ENCODE assay signal across 1 cellular context in the genomic region with DNA sequence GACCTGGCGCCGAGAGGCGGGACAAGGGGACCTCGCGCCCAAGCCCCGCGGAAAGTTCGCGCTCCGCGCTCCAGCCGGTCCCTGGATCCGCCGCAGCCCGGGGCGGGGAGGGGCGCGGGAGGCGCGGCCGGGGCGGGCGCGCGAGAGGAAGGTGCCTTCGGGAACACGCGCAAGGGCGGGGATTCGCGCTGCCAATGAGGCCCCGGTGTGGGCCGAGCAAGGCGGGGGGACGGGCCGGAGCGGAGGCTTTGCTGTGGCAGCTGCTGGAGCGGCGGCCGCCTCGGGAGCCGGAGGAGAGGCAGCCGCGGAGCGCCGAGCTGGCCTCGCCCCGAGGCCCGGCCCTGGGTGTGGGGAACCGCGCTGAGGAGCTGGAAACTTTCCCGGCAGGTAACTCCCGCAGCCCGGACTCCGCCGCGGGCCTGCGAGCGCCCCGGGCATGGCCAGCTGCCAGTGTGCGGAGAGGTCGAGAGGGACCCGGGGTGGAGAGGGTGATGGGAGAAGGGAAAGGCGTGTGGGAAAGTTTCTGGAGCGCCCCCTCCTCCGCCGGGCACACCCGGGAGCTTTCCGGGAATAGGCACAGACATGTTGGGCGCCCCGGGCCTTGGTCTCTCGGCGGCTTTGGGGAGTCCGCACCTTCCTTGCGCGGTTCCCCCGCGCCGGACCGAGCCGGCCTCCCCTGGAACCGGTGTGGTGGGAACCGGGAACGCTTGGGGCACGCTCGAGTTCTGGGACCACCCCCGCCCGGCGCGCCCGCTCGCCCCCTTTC.
TF ChIP-seq lines count a peak whose summit lies in the region.

A gene (plus strand): TSS at position 245 of the 766 bp plus-strand sequence. CDS start 97,271 bp downstream, outside the sequence.

TF ChIP-seq in A549, 52 proteins besides CTCF, POLR2A, EP300 and RAD21 (continued from another document):
- TF ChIP-seq, protein P1, sequence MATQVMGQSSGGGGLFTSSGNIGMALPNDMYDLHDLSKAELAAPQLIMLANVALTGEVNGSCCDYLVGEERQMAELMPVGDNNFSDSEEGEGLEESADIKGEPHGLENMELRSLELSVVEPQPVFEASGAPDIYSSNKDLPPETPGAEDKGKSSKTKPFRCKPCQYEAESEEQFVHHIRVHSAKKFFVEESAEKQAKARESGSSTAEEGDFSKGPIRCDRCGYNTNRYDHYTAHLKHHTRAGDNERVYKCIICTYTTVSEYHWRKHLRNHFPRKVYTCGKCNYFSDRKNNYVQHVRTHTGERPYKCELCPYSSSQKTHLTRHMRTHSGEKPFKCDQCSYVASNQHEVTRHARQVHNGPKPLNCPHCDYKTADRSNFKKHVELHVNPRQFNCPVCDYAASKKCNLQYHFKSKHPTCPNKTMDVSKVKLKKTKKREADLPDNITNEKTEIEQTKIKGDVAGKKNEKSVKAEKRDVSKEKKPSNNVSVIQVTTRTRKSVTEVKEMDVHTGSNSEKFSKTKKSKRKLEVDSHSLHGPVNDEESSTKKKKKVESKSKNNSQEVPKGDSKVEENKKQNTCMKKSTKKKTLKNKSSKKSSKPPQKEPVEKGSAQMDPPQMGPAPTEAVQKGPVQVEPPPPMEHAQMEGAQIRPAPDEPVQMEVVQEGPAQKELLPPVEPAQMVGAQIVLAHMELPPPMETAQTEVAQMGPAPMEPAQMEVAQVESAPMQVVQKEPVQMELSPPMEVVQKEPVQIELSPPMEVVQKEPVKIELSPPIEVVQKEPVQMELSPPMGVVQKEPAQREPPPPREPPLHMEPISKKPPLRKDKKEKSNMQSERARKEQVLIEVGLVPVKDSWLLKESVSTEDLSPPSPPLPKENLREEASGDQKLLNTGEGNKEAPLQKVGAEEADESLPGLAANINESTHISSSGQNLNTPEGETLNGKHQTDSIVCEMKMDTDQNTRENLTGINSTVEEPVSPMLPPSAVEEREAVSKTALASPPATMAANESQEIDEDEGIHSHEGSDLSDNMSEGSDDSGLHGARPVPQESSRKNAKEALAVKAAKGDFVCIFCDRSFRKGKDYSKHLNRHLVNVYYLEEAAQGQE (IDR thresholded peaks at IDR 0.05): peak; percentile 61
- TF ChIP-seq RNF2 (IDR thresholded peaks at IDR 0.05; ENCODE audit: borderline replicate concordance, low read depth) (no peak), FOXS1 (CRISPR knock-in tag; IDR thresholded peaks at IDR 0.05) (no peak), FOSL2 (IDR thresholded peaks at IDR 0.05) (no peak), FOSL2 (CRISPR knock-in tag; IDR thresholded peaks at IDR 0.05) (no peak), SMC3 (IDR thresholded peaks at IDR 0.05) (0 out of 3 replicates have a peak, but pooled peaks have one; percentile 4), ESRRA (IDR thresholded peaks at IDR 0.05; ENCODE audit: borderline replicate concordance, low read length) (no peak), KDM5A (IDR thresholded peaks at IDR 0.05) (no peak)
- TF ChIP-seq, protein P2, sequence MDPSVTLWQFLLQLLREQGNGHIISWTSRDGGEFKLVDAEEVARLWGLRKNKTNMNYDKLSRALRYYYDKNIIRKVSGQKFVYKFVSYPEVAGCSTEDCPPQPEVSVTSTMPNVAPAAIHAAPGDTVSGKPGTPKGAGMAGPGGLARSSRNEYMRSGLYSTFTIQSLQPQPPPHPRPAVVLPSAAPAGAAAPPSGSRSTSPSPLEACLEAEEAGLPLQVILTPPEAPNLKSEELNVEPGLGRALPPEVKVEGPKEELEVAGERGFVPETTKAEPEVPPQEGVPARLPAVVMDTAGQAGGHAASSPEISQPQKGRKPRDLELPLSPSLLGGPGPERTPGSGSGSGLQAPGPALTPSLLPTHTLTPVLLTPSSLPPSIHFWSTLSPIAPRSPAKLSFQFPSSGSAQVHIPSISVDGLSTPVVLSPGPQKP (IDR thresholded peaks at IDR 0.05; ENCODE audit: low read depth, low read length): no peak
